ENCODE assay signal across 19 cellular contexts in the genomic region with DNA sequence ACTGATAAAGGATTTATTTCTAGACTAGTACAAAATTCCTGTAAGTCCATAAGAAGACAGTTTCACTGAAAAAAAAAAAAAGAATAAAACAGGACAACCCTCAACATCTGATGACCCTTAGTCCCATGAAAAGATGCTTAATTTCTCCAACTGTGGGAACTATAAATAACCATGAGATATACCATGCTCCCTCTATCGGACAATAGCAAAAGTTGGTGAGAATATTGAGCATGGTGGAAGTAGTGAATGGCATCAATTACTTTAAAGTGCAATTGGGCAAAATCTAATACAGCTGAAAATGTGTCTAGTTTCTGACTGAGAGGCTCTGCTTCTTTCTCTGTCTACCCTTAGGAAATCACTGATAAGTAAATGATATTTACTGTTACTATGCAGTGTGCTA.
DNase-seq lines count a peak whose midpoint lies in the region; ATAC-seq and TF ChIP-seq lines count a peak whose summit lies in the region.
"Had no signal": no experiment of that assay in that cellular context is flagged by ENCODE, and none has a peak within 500 bp of the region (broad histone marks: within the 10 kb centered on the region; RNA-seq: fewer than 3 reads in every experiment).

No MANE protein-coding gene starts in this region.

- CTCF ChIA-PET in T-cell (lab: Charles Lee), result no interaction called here

- H3K4me3 ChIP-seq in AG10803 (ENCODE audit: low read length) (no peak overlapping the region), foreskin fibroblast (ENCODE audit: low read depth in 1 of 2, low read length in 2 of 2) (no peak overlapping the region)
- H3K4me3 ChIP-seq: body of pancreas, dorsolateral prefrontal cortex, ovary, SJSA1, thyroid gland had no signal

- DNase-seq in AG10803 (ENCODE audit: low read depth) (no peak), RKO (ENCODE audit: low spot score) (peak; percentile 12), foreskin fibroblast (peak in 1 of 2 donors; percentile 20), T-cell (no peak), SW480 (ENCODE audit: low spot score) (no peak)
- no peak for DNase-seq in activated T-helper 2 cell treated with anti-CD3 and anti-CD28 coated beads, Interferon-gamma antibody, Interleukin-2, Interleukin-4, amounts not matched to agents 10 μg/mL and 5 μg/mL and 100 μg/mL, durations not matched to agents 14 hours and 24 hours and 36 hours (ENCODE audit: low spot score)
- DNase-seq: activated CD4-positive, alpha-beta T cell treated with anti-CD3 and anti-CD28 coated beads, Interleukin-2, amount 10 ng/mL, durations not matched to agents 7 days and 5 days; activated naive CD4-positive, alpha-beta T cell treated with anti-CD3 and anti-CD28 coated beads, Interleukin-2, amount 50 U/mL, for 16 hours; activated T-cell treated with anti-CD3 and anti-CD28 coated beads for 4 hours; body of pancreas; dorsolateral prefrontal cortex; kidney glomerular epithelial cell; ovary; thyroid gland had no signal

- H3K4me3 Mint-ChIP-seq in activated T-helper 2 cell treated with anti-CD3 and anti-CD28 coated beads, Interferon-gamma antibody, Interleukin-2, Interleukin-4, amounts not matched to agents 10 μg/mL and 5 μg/mL and 100 μg/mL, durations not matched to agents 14 hours and 24 hours and 36 hours (ENCODE audit: low read depth), result no peak overlapping the region
- H3K4me3 Mint-ChIP-seq in T-cell, result no peak overlapping the region
- H3K4me3 Mint-ChIP-seq: activated CD4-positive, alpha-beta T cell treated with anti-CD3 and anti-CD28 coated beads, Interleukin-2, amount 10 ng/mL, durations not matched to agents 7 days and 5 days; CD14-positive monocyte; IgD-negative memory B cell had no signal

- no peaks in the 10 kb centered on the region for H3K9me3 Mint-ChIP-seq in activated T-helper 2 cell treated with anti-CD3 and anti-CD28 coated beads, Interferon-gamma antibody, Interleukin-2, Interleukin-4, amounts not matched to agents 10 μg/mL and 5 μg/mL and 100 μg/mL, durations not matched to agents 14 hours and 24 hours and 36 hours
- H3K9me3 Mint-ChIP-seq in T-cell, result peaks cover 0 to 10% (median 5%) of the 10 kb centered on the region in 3 donors
- H3K9me3 Mint-ChIP-seq: activated CD4-positive, alpha-beta T cell treated with anti-CD3 and anti-CD28 coated beads, Interleukin-2, amount 10 ng/mL, durations not matched to agents 7 days and 5 days had no signal

- intact Hi-C loops in activated T-helper 2 cell treated with anti-CD3 and anti-CD28 coated beads, Interferon-gamma antibody, Interleukin-2, Interleukin-4, amounts not matched to agents 10 μg/mL and 5 μg/mL and 100 μg/mL, durations not matched to agents 14 hours and 24 hours and 36 hours (cut with micrococcal nuclease), result no loop called here

- POLR2A ChIA-PET in T-cell (lab: Charles Lee), result no interaction called here

- no peak overlapping the region for H3K27ac Mint-ChIP-seq in activated T-helper 2 cell treated with anti-CD3 and anti-CD28 coated beads, Interferon-gamma antibody, Interleukin-2, Interleukin-4, amounts not matched to agents 10 μg/mL and 5 μg/mL and 100 μg/mL, durations not matched to agents 14 hours and 24 hours and 36 hours
- H3K27ac Mint-ChIP-seq in T-cell, result no peak overlapping the region
- H3K27ac Mint-ChIP-seq: activated CD4-positive, alpha-beta T cell treated with anti-CD3 and anti-CD28 coated beads, Interleukin-2, amount 10 ng/mL, durations not matched to agents 7 days and 5 days; CD14-positive monocyte had no signal

- TF ChIP-seq CTCF in AG10803 (conservative IDR thresholded peaks at IDR 0.05; ENCODE audit: low read length) (peak; percentile 46), foreskin fibroblast (IDR thresholded peaks at IDR 0.05; ENCODE audit: low read depth, low read length) (peak; percentile 15)

- no peaks in the 10 kb centered on the region for H3K27me3 Mint-ChIP-seq in activated T-helper 2 cell treated with anti-CD3 and anti-CD28 coated beads, Interferon-gamma antibody, Interleukin-2, Interleukin-4, amounts not matched to agents 10 μg/mL and 5 μg/mL and 100 μg/mL, durations not matched to agents 14 hours and 24 hours and 36 hours (ENCODE audit: low read depth)
- H3K27me3 Mint-ChIP-seq in T-cell, result no peaks in the 10 kb centered on the region
- H3K27me3 Mint-ChIP-seq: activated CD4-positive, alpha-beta T cell treated with anti-CD3 and anti-CD28 coated beads, Interleukin-2, amount 10 ng/mL, durations not matched to agents 7 days and 5 days; IgD-negative memory B cell had no signal

- no peaks in the 10 kb centered on the region for H3K36me3 Mint-ChIP-seq in activated T-helper 2 cell treated with anti-CD3 and anti-CD28 coated beads, Interferon-gamma antibody, Interleukin-2, Interleukin-4, amounts not matched to agents 10 μg/mL and 5 μg/mL and 100 μg/mL, durations not matched to agents 14 hours and 24 hours and 36 hours (ENCODE audit: low read depth)
- H3K36me3 Mint-ChIP-seq in T-cell, result no peaks in the 10 kb centered on the region
- H3K36me3 Mint-ChIP-seq: CD14-positive monocyte, IgD-negative memory B cell had no signal

- ATAC-seq in GM18867 (IDR thresholded peaks at IDR 0.05; ENCODE audit: unreplicated experiment) (peak; percentile 47), T-cell (replicated peaks in 1 of 4) (no peak)
- ATAC-seq: body of pancreas, esophagus mucosa had no signal

- no peaks in the 10 kb centered on the region for H3K4me1 Mint-ChIP-seq in activated T-helper 2 cell treated with anti-CD3 and anti-CD28 coated beads, Interferon-gamma antibody, Interleukin-2, Interleukin-4, amounts not matched to agents 10 μg/mL and 5 μg/mL and 100 μg/mL, durations not matched to agents 14 hours and 24 hours and 36 hours (ENCODE audit: low read depth)
- H3K4me1 Mint-ChIP-seq in T-cell, result no peaks in the 10 kb centered on the region
- H3K4me1 Mint-ChIP-seq: activated CD4-positive, alpha-beta T cell treated with anti-CD3 and anti-CD28 coated beads, Interleukin-2, amount 10 ng/mL, durations not matched to agents 7 days and 5 days; CD14-positive monocyte; IgD-negative memory B cell had no signal
